Comparison of ENCODE assay signal across 1 cellular context in the genomic region with DNA sequence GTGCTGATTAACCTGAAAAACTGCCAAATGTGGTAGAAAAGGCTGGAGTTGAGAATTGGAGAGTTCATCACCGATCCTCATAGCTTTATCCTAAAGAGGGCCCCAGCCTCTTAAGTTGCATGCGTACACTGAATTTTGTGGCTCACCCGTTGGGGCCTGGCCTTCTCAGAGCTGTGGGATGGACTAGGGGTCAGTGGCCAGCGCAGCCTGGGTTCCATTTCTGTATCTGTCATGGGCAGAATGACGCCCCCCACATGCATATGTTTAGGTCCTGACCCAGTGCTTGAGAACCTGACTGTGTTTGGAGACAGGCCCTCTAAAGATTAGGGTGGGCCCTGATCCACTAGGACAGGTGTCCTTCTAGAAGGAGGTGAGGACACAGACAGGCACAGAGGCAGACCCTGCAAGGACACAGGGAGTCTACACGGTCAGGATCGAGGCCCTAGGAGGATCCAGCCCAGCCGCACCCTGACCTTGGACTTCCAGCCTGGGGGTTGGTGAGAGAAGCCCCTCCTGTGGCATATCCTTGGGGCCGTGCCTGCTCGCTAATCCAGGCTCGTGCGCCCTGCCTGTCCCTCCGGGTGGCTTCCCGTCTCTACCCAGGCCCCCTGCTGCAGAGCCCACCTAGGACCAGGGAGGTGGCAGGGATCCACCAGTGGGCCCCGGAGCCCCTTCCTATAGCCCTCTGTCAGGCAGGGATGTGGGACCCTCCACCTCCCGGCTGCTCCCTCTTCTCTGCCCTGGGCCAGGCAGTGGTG.
TF ChIP-seq lines count a peak whose summit lies in the region.

No MANE protein-coding gene starts in this region.

TF ChIP-seq in SK-N-SH, 30 proteins besides CTCF, POLR2A, EP300 and RAD21 (continued from another document):
- TF ChIP-seq, protein P1, sequence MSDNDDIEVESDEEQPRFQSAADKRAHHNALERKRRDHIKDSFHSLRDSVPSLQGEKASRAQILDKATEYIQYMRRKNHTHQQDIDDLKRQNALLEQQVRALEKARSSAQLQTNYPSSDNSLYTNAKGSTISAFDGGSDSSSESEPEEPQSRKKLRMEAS (IDR thresholded peaks at IDR 0.05; ENCODE audit: low read depth), result no peak
- TF ChIP-seq RXRA (IDR thresholded peaks at IDR 0.05; ENCODE audit: borderline replicate concordance, low read depth) (no peak), TEAD4 (IDR thresholded peaks at IDR 0.05; ENCODE audit: borderline replicate concordance, insufficient read depth) (no peak), ELF1 (IDR thresholded peaks at IDR 0.05) (no peak)
